28 cellular contexts compared by ENCODE assay signal in the genomic region with DNA sequence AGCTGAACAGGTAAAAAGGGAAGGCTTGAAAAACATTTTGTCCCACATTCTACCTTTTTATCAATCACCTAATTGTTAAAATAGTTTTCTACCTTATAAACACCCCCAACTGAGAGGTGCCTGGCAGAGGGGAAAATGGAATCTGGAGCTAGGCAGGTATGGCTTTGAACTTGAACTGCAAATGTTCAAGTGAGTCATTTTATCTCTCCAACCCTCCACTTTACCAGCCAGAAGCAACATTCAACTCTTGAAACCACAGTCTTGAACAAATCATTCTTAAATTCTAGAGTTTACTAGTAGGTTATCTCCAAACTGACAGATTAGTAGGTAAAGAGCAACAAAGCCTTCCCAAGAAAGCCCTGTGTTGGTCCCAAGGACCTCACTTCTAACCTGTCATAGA.
DNase-seq lines count a peak whose midpoint lies in the region; ATAC-seq, FAIRE-seq and TF ChIP-seq lines count a peak whose summit lies in the region.
"Had no signal": no experiment of that assay in that cellular context is flagged by ENCODE, and none has a peak within 500 bp of the region (broad histone marks: within the 10 kb centered on the region; RNA-seq: fewer than 3 reads in every experiment).

No MANE protein-coding gene starts in this region.

- no peaks in the 10 kb centered on the region for H4K20me1 ChIP-seq in GM12878 (ENCODE audit: control insufficient read depth, insufficient read depth)

- peaks cover 20% of the 10 kb centered on the region for H3K36me3 Mint-ChIP-seq in activated CD8-positive, alpha-beta memory T cell treated with anti-CD3 and anti-CD28 coated beads, Interleukin-2, amount 10 ng/mL, durations not matched to agents 7 days and 5 days
- peaks cover 20% of the 10 kb centered on the region for H3K36me3 Mint-ChIP-seq in CD4-positive, CD25-positive, alpha-beta regulatory T cell
- no peaks in the 10 kb centered on the region for H3K36me3 Mint-ChIP-seq in T-helper 17 cell (ENCODE audit: low read depth)
- no peaks in the 10 kb centered on the region for H3K36me3 Mint-ChIP-seq in Calu3 (ENCODE audit: insufficient read depth, unreplicated experiment)

- no peak for TF ChIP-seq RAD21 in GM12878 (IDR thresholded peaks at IDR 0.05; ENCODE audit: insufficient read depth, low read depth, low read length)

- H3K9ac ChIP-seq in GM12878 (ENCODE audit: control insufficient read depth, insufficient read depth, low read length), result no peak overlapping the region
- H3K9ac ChIP-seq: GM23248 had no signal

- no TSS peak for BruUV-seq in GM12878 (replicated peaks; lab: Mats Ljungman, UMichigan)
- no TSS peak for BruUV-seq in Calu3 (replicated peaks; lab: Mats Ljungman, UMichigan)

- no peak overlapping the region for H2AFZ ChIP-seq in GM12878 (ENCODE audit: control insufficient read depth, low read depth, low read length)
- H2AFZ ChIP-seq: GM23248 had no signal

- POLR2A ChIA-PET in GM12878 (lab: Charles Lee), result no interaction called here

- H3K27me3 Mint-ChIP-seq in activated CD8-positive, alpha-beta memory T cell treated with anti-CD3 and anti-CD28 coated beads, Interleukin-2, amount 10 ng/mL, durations not matched to agents 7 days and 5 days, result no peaks in the 10 kb centered on the region
- H3K27me3 Mint-ChIP-seq in CD4-positive, CD25-positive, alpha-beta regulatory T cell, result no peaks in the 10 kb centered on the region
- no peaks in the 10 kb centered on the region for H3K27me3 Mint-ChIP-seq in T-helper 17 cell
- no peaks in the 10 kb centered on the region for H3K27me3 Mint-ChIP-seq in Calu3 (ENCODE audit: unreplicated experiment)
- H3K27me3 Mint-ChIP-seq: B cell had no signal

- intact Hi-C loops in GM12878 (cut with micrococcal nuclease; ENCODE audit: unreplicated experiment) (loop anchor here (10.0 kb wide), 1 partner anchor 510 kb away; no protein-coding TSS in a partner anchor), Calu3 (cut with micrococcal nuclease; ENCODE audit: unreplicated experiment) (no loop called here)

- no peak overlapping the region for H3K4me3 Mint-ChIP-seq in activated CD8-positive, alpha-beta memory T cell treated with anti-CD3 and anti-CD28 coated beads, Interleukin-2, amount 10 ng/mL, durations not matched to agents 7 days and 5 days
- peak overlapping the region in 3 of 4 donors; percentile 48 to 96 (median 79) for H3K4me3 Mint-ChIP-seq in CD4-positive, CD25-positive, alpha-beta regulatory T cell
- H3K4me3 Mint-ChIP-seq in T-helper 17 cell, result no peak overlapping the region
- H3K4me3 Mint-ChIP-seq in Calu3 (ENCODE audit: low read depth, unreplicated experiment), result no peak overlapping the region
- H3K4me3 Mint-ChIP-seq: B cell, endodermal cell, nephron progenitor cell had no signal

- H3K4me3 ChIP-seq in CD4-positive, CD25-positive, alpha-beta regulatory T cell (ENCODE audit: low read depth, low read length), result peak overlapping the region; percentile 75
- no peak overlapping the region for H3K4me3 ChIP-seq in GM12878
- H3K4me3 ChIP-seq: A549, esophagus muscularis mucosa, GM23248, heart left ventricle, lower lobe of right lung, pancreas, right atrium auricular region, SJCRH30, upper lobe of left lung had no signal

- H3K4me2 ChIP-seq in GM12878 (ENCODE audit: control insufficient read depth, insufficient read depth), result no peak overlapping the region
- H3K4me2 ChIP-seq: A549 had no signal

- H3K4me1 Mint-ChIP-seq in activated CD8-positive, alpha-beta memory T cell treated with anti-CD3 and anti-CD28 coated beads, Interleukin-2, amount 10 ng/mL, durations not matched to agents 7 days and 5 days, result peaks cover 60% of the 10 kb centered on the region
- peaks cover 41 to 88% (median 63%) of the 10 kb centered on the region in 4 donors for H3K4me1 Mint-ChIP-seq in CD4-positive, CD25-positive, alpha-beta regulatory T cell
- H3K4me1 Mint-ChIP-seq in T-helper 17 cell (peaks cover 22% of the 10 kb centered on the region), Calu3 (ENCODE audit: low read depth, unreplicated experiment) (no peaks in the 10 kb centered on the region)
- H3K4me1 Mint-ChIP-seq: nephron progenitor cell had no signal

- DNase-seq in activated CD8-positive, alpha-beta memory T cell treated with anti-CD3 and anti-CD28 coated beads, Interleukin-2, amount 10 ng/mL, durations not matched to agents 7 days and 5 days, result no peak
- DNase-seq in activated CD8-positive, alpha-beta memory T cell treated with anti-CD3 and anti-CD28 coated beads, Interleukin-2, amount 50 U/mL, for 4 hours, result no peak
- peak in 1 of 3 donors; percentile 18 for DNase-seq in CD4-positive, CD25-positive, alpha-beta regulatory T cell
- no peak for DNase-seq in T-helper 17 cell
- DNase-seq in GM12878 (ENCODE audit: low read depth, low spot score), result no peak
- DNase-seq in kidney tubule cell (ENCODE audit: low spot score), result no peak
- no peak for DNase-seq in Calu3
- DNase-seq in GM12892 (ENCODE audit: insufficient read length), result no peak
- DNase-seq: endodermal cell; foreskin keratinocyte; GM23248; heart left ventricle; Karpas-422; lower lobe of right lung; NCI-H1436 treated with DMSO at 0.1 percent for 48 hours; NCI-H748 treated with DMSO at 0.1 percent for 48 hours; nephron progenitor cell; pancreas; SJCRH30; stimulated activated CD4-positive, alpha-beta T cell treated with anti-CD3 and anti-CD28 coated beads, Interleukin-2, amount 100 ng/mL, for 48 hours; upper lobe of left lung had no signal

- TF ChIP-seq POLR2A in GM12878 (IDR thresholded peaks at IDR 0.05; ENCODE audit: low read depth, low read length) (no peak), GM12892 (IDR thresholded peaks at IDR 0.05; ENCODE audit: low read depth, low read length) (no peak)

- TF ChIP-seq CTCF in GM12878 (IDR thresholded peaks at IDR 0.05 in 2 of 3, conservative IDR thresholded peaks at IDR 0.05 in 1 of 3; ENCODE audit: control insufficient read depth in 2 of 3, extremely low read depth in 1 of 3, insufficient read depth in 1 of 3, low read depth in 3 of 3, low read length in 3 of 3), result no peak
- no peak for TF ChIP-seq CTCF in Calu3 (IDR thresholded peaks at IDR 0.05; ENCODE audit: unreplicated experiment)

- CTCF ChIA-PET in activated CD8-positive, alpha-beta memory T cell treated with anti-CD3 and anti-CD28 coated beads, Interleukin-2, amount 10 ng/mL, durations not matched to agents 7 days and 5 days (lab: Charles Lee), result interaction anchor here (0.9 to 12.3 kb wide), 3 partner anchors 8 to 218 kb away, joined by 3 to 234 read pairs (median 4); no protein-coding TSS in a partner anchor
- CTCF ChIA-PET in GM12878 (lab: Yijun Ruan, JAX) (interaction anchor here (0.6 to 5.4 kb wide), 4 partner anchors 197 to 500 kb away, joined by 4 to 55 read pairs (median 21); no protein-coding TSS in a partner anchor), Calu3 (lab: Charles Lee) (no interaction called here)

- peaks cover 3 to 5% of the 10 kb centered on the region in 2 experiments for H3K9me3 ChIP-seq in CD4-positive, CD25-positive, alpha-beta regulatory T cell (ENCODE audit: control insufficient read depth in 2 of 2, low read length in 2 of 2)
- no peaks in the 10 kb centered on the region for H3K9me3 ChIP-seq in T-helper 17 cell (ENCODE audit: control insufficient read depth, low read length, poor library complexity, severe bottlenecking)
- no peaks in the 10 kb centered on the region for H3K9me3 ChIP-seq in GM12878 (replicated peaks; ENCODE audit: control insufficient read depth, insufficient read depth, low read length)
- H3K9me3 ChIP-seq: A549, esophagus muscularis mucosa, heart left ventricle, lower lobe of right lung, pancreas, right atrium auricular region, SJCRH30, upper lobe of left lung had no signal

- H3K27me3 ChIP-seq in CD4-positive, CD25-positive, alpha-beta regulatory T cell (ENCODE audit: control insufficient read depth, insufficient read depth, low read length), result no peaks in the 10 kb centered on the region
- H3K27me3 ChIP-seq in GM12878 (replicated peaks in 1 of 2; ENCODE audit: control insufficient read depth in 2 of 2, insufficient read depth in 2 of 2, low read length in 1 of 2), result no peaks in the 10 kb centered on the region
- H3K27me3 ChIP-seq: esophagus muscularis mucosa, foreskin keratinocyte, heart left ventricle, pancreas, right atrium auricular region, SJCRH30, upper lobe of left lung had no signal

- H3K9me3 Mint-ChIP-seq in activated CD8-positive, alpha-beta memory T cell treated with anti-CD3 and anti-CD28 coated beads, Interleukin-2, amount 10 ng/mL, durations not matched to agents 7 days and 5 days (ENCODE audit: low read depth), result peaks cover 2% of the 10 kb centered on the region
- H3K9me3 Mint-ChIP-seq in CD4-positive, CD25-positive, alpha-beta regulatory T cell, result peaks cover 0 to 15% (median 4%) of the 10 kb centered on the region in 7 donors
- no peaks in the 10 kb centered on the region for H3K9me3 Mint-ChIP-seq in Calu3 (ENCODE audit: low read depth, unreplicated experiment)
- H3K9me3 Mint-ChIP-seq: endodermal cell had no signal

- peak overlapping the region; percentile 65 for H3K27ac Mint-ChIP-seq in activated CD8-positive, alpha-beta memory T cell treated with anti-CD3 and anti-CD28 coated beads, Interleukin-2, amount 10 ng/mL, durations not matched to agents 7 days and 5 days
- peak overlapping the region; percentile 60 to 95 (median 79) for H3K27ac Mint-ChIP-seq in CD4-positive, CD25-positive, alpha-beta regulatory T cell
- H3K27ac Mint-ChIP-seq in T-helper 17 cell, result peak overlapping the region; percentile 34
- H3K27ac Mint-ChIP-seq in Calu3 (ENCODE audit: unreplicated experiment), result no peak overlapping the region
- H3K27ac Mint-ChIP-seq: B cell, endodermal cell, nephron progenitor cell had no signal

- H3K36me3 ChIP-seq in CD4-positive, CD25-positive, alpha-beta regulatory T cell (ENCODE audit: control insufficient read depth, insufficient read depth, low read length), result no peaks in the 10 kb centered on the region
- peaks cover 2 to 9% of the 10 kb centered on the region in 2 experiments for H3K36me3 ChIP-seq in GM12878 (ENCODE audit: control insufficient read depth in 2 of 2, insufficient read depth in 2 of 2, low read length in 1 of 2)
- H3K36me3 ChIP-seq: esophagus muscularis mucosa, heart left ventricle, pancreas, right atrium auricular region had no signal

- TF ChIP-seq EP300 in GM12878 (IDR thresholded peaks at IDR 0.05; ENCODE audit: borderline replicate concordance in 1 of 2, control insufficient read depth in 1 of 2, low read depth in 2 of 2, low read length in 2 of 2), result no peak

- SMC1A ChIA-PET in GM12878 (lab: Charles Lee; ENCODE audit: uncharacterized antibody, unreplicated experiment), result interaction anchor here (1.3 to 5.0 kb wide), 3 partner anchors 216 to 224 kb away, joined by 4 to 51 read pairs (median 4); no protein-coding TSS in a partner anchor

- in situ Hi-C loops in GM12878 (cut with MboI), result no loop called here

- FAIRE-seq in GM12878 (lab: Jason Lieb, UNC), result no peak
- no peak for FAIRE-seq in GM12892 (lab: Jason Lieb, UNC)
- FAIRE-seq: A549, astrocyte, pancreas, RCC 7860 had no signal

- no peak for ATAC-seq in activated CD8-positive, alpha-beta memory T cell treated with anti-CD3 and anti-CD28 coated beads, Interleukin-2, amount 10 ng/mL, durations not matched to agents 7 days and 5 days
- no peak for ATAC-seq in CD4-positive, CD25-positive, alpha-beta regulatory T cell (ENCODE audit: low read depth in 2 of 2)
- ATAC-seq in T-helper 17 cell (no peak), GM12878 (no peak)
- ATAC-seq: A549, foreskin keratinocyte, lower lobe of right lung, pancreas had no signal

- RAD21 ChIA-PET in GM12878 (lab: Charles Lee; ENCODE audit: unreplicated experiment), result interaction anchor here (0.9 to 6.0 kb wide), 3 partner anchors 116 to 220 kb away, joined by 3 to 40 read pairs (median 4); no protein-coding TSS in a partner anchor

- H3K27ac ChIP-seq in CD4-positive, CD25-positive, alpha-beta regulatory T cell (ENCODE audit: insufficient read depth, low read length, poor library complexity, severe bottlenecking), result peak overlapping the region; percentile 83
- H3K27ac ChIP-seq in GM12878 (ENCODE audit: control insufficient read depth, insufficient read depth), result no peak overlapping the region
- H3K27ac ChIP-seq: A549, esophagus muscularis mucosa, foreskin keratinocyte, GM23248, heart left ventricle, HL-60, lower lobe of right lung, pancreas, right atrium auricular region, SJCRH30, upper lobe of left lung had no signal

- H3K4me1 ChIP-seq in CD4-positive, CD25-positive, alpha-beta regulatory T cell (ENCODE audit: control insufficient read depth, insufficient read depth, low read length, poor library complexity, severe bottlenecking), result peaks cover 42% of the 10 kb centered on the region
- peaks cover 30% of the 10 kb centered on the region for H3K4me1 ChIP-seq in GM12878 (ENCODE audit: control insufficient read depth, insufficient read depth, low read length)
- H3K4me1 ChIP-seq: foreskin keratinocyte, SJCRH30 had no signal

- peaks cover 1% of the 10 kb centered on the region; the same call in 1 of the 2 replicates for H3K79me2 ChIP-seq in GM12878 (ENCODE audit: control insufficient read depth, insufficient read depth, low read length)

Comparison
In these comparisons a context has a peak if more than half of its experiments do, and no peak if none do; other contexts are left out.
1. H3K4me3 Mint-ChIP-seq: peak in CD4-positive, CD25-positive, alpha-beta regulatory T cell (3 of 4); none in activated CD8-positive, alpha-beta memory T cell treated with anti-CD3 and anti-CD28 coated beads, Interleukin-2, amount 10 ng/mL, durations not matched to agents 7 days and 5 days (single experiment), T-helper 17 cell (single experiment) and Calu3 (single experiment).